In genomic region chr3:30720586-30721313, GRCh38 we compare ENCODE assay signal across 12 cellular contexts.
DNase-seq lines count a peak whose midpoint lies in the region; ATAC-seq, FAIRE-seq and TF ChIP-seq lines count a peak whose summit lies in the region.
"Had no signal": no experiment of that assay in that cellular context is flagged by ENCODE, and none has a peak within 500 bp of the region (broad histone marks: within the 10 kb centered on the region; RNA-seq: fewer than 3 reads in every experiment).

No MANE protein-coding gene starts in this region.

- no peaks in the 10 kb centered on the region for H3K79me2 ChIP-seq in hepatocyte

- no peaks in the 10 kb centered on the region for H3K9me2 ChIP-seq in hepatocyte (replicated peaks; ENCODE audit: insufficient read depth)

- no peaks in the 10 kb centered on the region for H3K36me3 ChIP-seq in hepatocyte (replicated peaks; ENCODE audit: insufficient read depth, low read depth)

- H3K9me3 ChIP-seq in hepatocyte (ENCODE audit: low read depth), result no peaks in the 10 kb centered on the region

- TF ChIP-seq CTCF in hepatocyte (IDR thresholded peaks at IDR 0.05; ENCODE audit: poor library complexity), result no peak
- no peak for TF ChIP-seq CTCF in D721Med (IDR thresholded peaks at IDR 0.05; ENCODE audit: insufficient read depth, missing control alignments)

- peak; percentile 82 for FAIRE-seq in TTC549 (lab: Jason Lieb, UNC)
- no peak for FAIRE-seq in D721Med (lab: Jason Lieb, UNC)

- no peaks in the 10 kb centered on the region for H3K27me3 ChIP-seq in hepatocyte

- DNase-seq in 8988T, result peak; percentile 10
- peak; percentile 92 for DNase-seq in HCEC 1CT
- peak; percentile 37 for DNase-seq in hepatocyte (ENCODE audit: low spot score)
- DNase-seq in D721Med (ENCODE audit: insufficient read length, low spot score), result no peak
- DNase-seq in T-helper 9 cell, result no peak
- DNase-seq: glutamatergic neuron; NCI-H524 treated with DMSO at 0.1 percent for 48 hours; stimulated activated CD8-positive, alpha-beta memory T cell treated with anti-CD3 and anti-CD28 coated beads, Interleukin-4, amount 100 ng/mL, for 48 hours; T-helper 2 cell had no signal

- ATAC-seq in HG03378 (IDR thresholded peaks at IDR 0.05; ENCODE audit: unreplicated experiment), result no peak
- ATAC-seq in HG03571 (IDR thresholded peaks at IDR 0.05; ENCODE audit: unreplicated experiment), result no peak

- H3K4me2 ChIP-seq in hepatocyte, result peak overlapping the region; percentile 49

- H3K4me1 ChIP-seq in hepatocyte (ENCODE audit: insufficient read depth), result peaks cover 15% of the 10 kb centered on the region

- no peak overlapping the region for H2AFZ ChIP-seq in hepatocyte

- WGBS in hepatocyte (ENCODE audit: low lambda C conversion rate, missing lambda C conversion rate), result 64% methylated on average over 5 of the region's 5 CpGs

- H4K20me1 ChIP-seq in hepatocyte (ENCODE audit: insufficient read depth, poor library complexity, severe bottlenecking), result no peaks in the 10 kb centered on the region

- peak overlapping the region; percentile 27 for H3K27ac ChIP-seq in hepatocyte

- no peak overlapping the region for H3K4me3 ChIP-seq in hepatocyte

Comparison
In these comparisons a context has a peak if more than half of its experiments do, and no peak if none do; other contexts are left out.
1. DNase-seq: peak in 8988T (single experiment), HCEC 1CT (single experiment) and hepatocyte (single experiment); none in D721Med (single experiment) and T-helper 9 cell (single experiment).